20 cellular contexts compared by ENCODE assay signal in the genomic region with DNA sequence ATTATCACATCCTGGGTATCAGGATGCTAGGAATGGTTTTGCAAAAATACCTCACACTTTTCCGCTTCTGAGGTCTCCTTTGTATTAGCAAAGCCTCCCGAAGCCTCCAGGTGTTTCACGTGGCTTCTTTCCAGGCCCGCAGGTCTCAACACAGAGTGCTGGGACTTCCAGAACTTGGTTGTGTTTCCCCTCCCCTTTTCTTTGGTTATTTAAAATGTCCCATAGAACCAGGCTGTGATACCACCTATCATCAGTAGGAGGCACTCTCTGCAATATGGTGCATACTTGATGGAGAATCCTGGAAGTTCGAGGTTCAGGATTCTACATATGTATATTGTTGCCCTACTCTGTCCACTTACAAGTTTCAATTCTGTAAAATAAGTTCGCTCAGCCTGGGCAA. TPM values are rescaled to one million over a fixed set of nuclear protein-coding genes. Genes with fewer than 3 reads are reported as not detected.
DNase-seq lines count a peak whose midpoint lies in the region; ATAC-seq, FAIRE-seq and TF ChIP-seq lines count a peak whose summit lies in the region.
"Had no signal": no experiment of that assay in that cellular context is flagged by ENCODE, and none has a peak within 500 bp of the region (broad histone marks: within the 10 kb centered on the region; RNA-seq: fewer than 3 reads in every experiment).

No MANE protein-coding gene starts in this region.

- 9% methylated on average over 6 of the region's 6 CpGs for WGBS in K562 (ENCODE audit: insufficient coverage, low coverage, missing lambda C conversion rate)

- H4K20me1 ChIP-seq in HCT116 (ENCODE audit: insufficient read depth): no peaks in the 10 kb centered on the region
- no peaks in the 10 kb centered on the region; the same call in 1 of the 2 replicates for H4K20me1 ChIP-seq in K562 (replicated peaks; ENCODE audit: control insufficient read depth, insufficient read depth, low read length)

- H3K27ac ChIP-seq in HCT116 (ENCODE audit: low read depth, low read length) (no peak overlapping the region), K562 (ENCODE audit: extremely low read depth, low read depth, low read length) (no peak overlapping the region), kidney (ENCODE audit: low read depth in 2 of 2, low read length in 2 of 2) (no peak overlapping the region)

- no peak for DNase-seq in BE2C
- DNase-seq in HCT116 (ENCODE audit: low read depth, low spot score): no peak
- peak in 2 of 4 experiments; percentile 38 to 40 for DNase-seq in K562 (ENCODE audit: extremely low read depth in 1 of 4, low spot score in 3 of 4)
- DNase-seq in kidney: peak; percentile 32
- DNase-seq in 8988T: no peak
- DNase-seq: activated CD4-positive, alpha-beta T cell treated with anti-CD3 and anti-CD28 coated beads for 48 hours; activated T-cell treated with anti-CD3 and anti-CD28 coated beads, Interleukin-2, amount 50 U/mL, for 24 hours; AML-193; dermis blood vessel endothelial cell; foreskin melanocyte; NCI-H146; NCI-H446 treated with DMSO at 0.1 percent for 48 hours; stimulated activated CD4-positive, alpha-beta T cell treated with anti-CD3 and anti-CD28 coated beads, Interleukin-1b, Interleukin-23, amount 100 ng/mL, for 48 hours; stimulated activated CD8-positive, alpha-beta memory T cell treated with anti-CD3 and anti-CD28 coated beads, Interleukin-4, amount 100 ng/mL, for 48 hours had no signal

- H3K79me2 ChIP-seq in HCT116 (ENCODE audit: insufficient read depth, low read length) (no peaks in the 10 kb centered on the region), K562 (ENCODE audit: control insufficient read depth, insufficient read depth, low read length) (no peaks in the 10 kb centered on the region)

- TF ChIP-seq CTCF in BE2C (IDR thresholded peaks at IDR 0.05; ENCODE audit: low read depth, low read length): peak; percentile 25; the same call in 1 of the 2 replicates
- peak in 2 of 3 experiments; percentile 56 to 75; a peak in 4 of 6 replicates for TF ChIP-seq CTCF in HCT116 (IDR thresholded peaks at IDR 0.05 in 2 of 3, conservative IDR thresholded peaks at IDR 0.05 in 1 of 3; ENCODE audit: borderline replicate concordance in 1 of 3, insufficient read depth in 1 of 3, low read depth in 2 of 3, low read length in 2 of 3)
- TF ChIP-seq CTCF in K562 (IDR thresholded peaks at IDR 0.05 in 2 of 3, conservative IDR thresholded peaks at IDR 0.05 in 1 of 3; ENCODE audit: insufficient read depth in 2 of 3, low read depth in 1 of 3, low read length in 3 of 3): peak in 2 of 3 experiments; percentile 28 to 55; a peak in 4 of 6 replicates
- no peak for TF ChIP-seq CTCF in kidney (IDR thresholded peaks at IDR 0.05; ENCODE audit: borderline replicate concordance, extremely low read depth, insufficient read depth)

- no peak for FAIRE-seq in K562 (lab: Jason Lieb, UNC)
- FAIRE-seq in kidney (lab: Jason Lieb, UNC): no peak

- ATAC-seq in HCT116 (no peak), K562 (no peak), GM18868 (IDR thresholded peaks at IDR 0.05; ENCODE audit: unreplicated experiment) (no peak), HG03097 (IDR thresholded peaks at IDR 0.05; ENCODE audit: low FRiP score, unreplicated experiment) (no peak), GM21381 (IDR thresholded peaks at IDR 0.05; ENCODE audit: unreplicated experiment) (no peak)

- BruUV-seq in HCT116 (replicated peaks; lab: Mats Ljungman, UMichigan): no TSS peak
- no TSS peak for BruUV-seq in K562 (replicated peaks; lab: Mats Ljungman, UMichigan)

- in situ Hi-C loops in K562 (cut with MboI): no loop called here

- intact Hi-C loops in HCT116 (cut with micrococcal nuclease) (no loop called here), K562 (cut with micrococcal nuclease) (no loop called here), kidney (cut with DNase I) (no loop called here)

- TF ChIP-seq RAD21 in HCT116 (IDR thresholded peaks at IDR 0.05; ENCODE audit: low read depth) (no peak), K562 (CRISPR knock-in tag; conservative IDR thresholded peaks at IDR 0.05 in 1 of 2, IDR thresholded peaks at IDR 0.05 in 1 of 2) (no peak)

- H3K27me3 ChIP-seq in BE2C: peaks cover 16% of the 10 kb centered on the region
- H3K27me3 ChIP-seq in HCT116 (ENCODE audit: insufficient read depth, low read length): no peaks in the 10 kb centered on the region
- H3K27me3 ChIP-seq in K562 (ENCODE audit: control insufficient read depth in 2 of 2, insufficient read depth in 2 of 2, low read length in 2 of 2): peaks cover 23 to 28% of the 10 kb centered on the region in 2 experiments

- H2AFZ ChIP-seq in HCT116 (ENCODE audit: low read depth, low read length, poor library complexity, severe bottlenecking) (no peak overlapping the region), K562 (ENCODE audit: low read depth, low read length) (no peak overlapping the region)

- H3K4me3 ChIP-seq in BE2C (ENCODE audit: low read depth, low read length) (no peak overlapping the region), HCT116 (replicated peaks in 1 of 2; ENCODE audit: low read depth in 1 of 2, low read length in 2 of 2) (no peak overlapping the region), K562 (no peak overlapping the region), kidney (ENCODE audit: low read length in 2 of 2) (no peak overlapping the region)

- H3K9ac ChIP-seq in HCT116 (ENCODE audit: low read length): no peak overlapping the region
- H3K9ac ChIP-seq in K562 (ENCODE audit: insufficient read depth in 1 of 2, low read depth in 2 of 2, low read length in 2 of 2): no peak overlapping the region
- H3K9ac ChIP-seq in kidney (ENCODE audit: low read length in 2 of 2): no peak overlapping the region

- no peaks in the 10 kb centered on the region for H3K9me1 ChIP-seq in K562 (ENCODE audit: control insufficient read depth, insufficient read depth, low read length)

- CTCF ChIA-PET in HCT116 (lab: Charles Lee): no interaction called here
- CTCF ChIA-PET in K562 (lab: Yijun Ruan, JAX; ENCODE audit: low intra/inter-chr PET ratio): no interaction called here

- POLR2A ChIA-PET in HCT116 (lab: Charles Lee) (no interaction called here), K562 (lab: Yijun Ruan, JAX) (no interaction called here)

- H3K4me2 ChIP-seq in HCT116 (ENCODE audit: low read length): no peak overlapping the region
- H3K4me2 ChIP-seq in K562 (ENCODE audit: insufficient read depth, low read length): no peak overlapping the region

- no peak for TF ChIP-seq POLR2A in HCT116 (IDR thresholded peaks at IDR 0.05; ENCODE audit: borderline replicate concordance, extremely low read depth, insufficient read depth, insufficient read length)
- TF ChIP-seq POLR2A in K562 (conservative IDR thresholded peaks at IDR 0.05): no peak

- H3K9me3 ChIP-seq in BE2C (no peaks in the 10 kb centered on the region), HCT116 (ENCODE audit: control insufficient read depth in 1 of 2, insufficient read depth in 1 of 2, low read depth in 1 of 2, low read length in 2 of 2) (no peaks in the 10 kb centered on the region), K562 (replicated peaks; ENCODE audit: control insufficient read depth, insufficient read depth, low read depth, low read length) (no peaks in the 10 kb centered on the region), kidney (ENCODE audit: control insufficient read depth in 1 of 2, low read length in 2 of 2) (no peaks in the 10 kb centered on the region)

- no peaks in the 10 kb centered on the region for H3K36me3 ChIP-seq in BE2C
- no peaks in the 10 kb centered on the region for H3K36me3 ChIP-seq in HCT116 (ENCODE audit: control insufficient read depth in 1 of 2, insufficient read depth in 2 of 2, low read length in 2 of 2)
- no peaks in the 10 kb centered on the region for H3K36me3 ChIP-seq in K562 (ENCODE audit: control insufficient read depth, insufficient read depth, low read length)
- H3K36me3 ChIP-seq in kidney (ENCODE audit: control insufficient read depth in 1 of 2, insufficient read depth in 2 of 2, low read length in 2 of 2): no peaks in the 10 kb centered on the region

- TF ChIP-seq EP300 in K562 (IDR thresholded peaks at IDR 0.05; ENCODE audit: low read length): no peak

- H3K4me1 ChIP-seq in BE2C (no peaks in the 10 kb centered on the region), HCT116 (ENCODE audit: control insufficient read depth in 1 of 2, insufficient read depth in 2 of 2, low read length in 2 of 2) (no peaks in the 10 kb centered on the region; a peak in 1 of 4 replicates), K562 (replicated peaks in 1 of 2; ENCODE audit: control insufficient read depth in 2 of 2, insufficient read depth in 2 of 2, low read length in 2 of 2) (no peaks in the 10 kb centered on the region), kidney (ENCODE audit: control insufficient read depth in 1 of 2, insufficient read depth in 1 of 2, low read depth in 1 of 2, low read length in 2 of 2) (peaks cover 0 to 2% of the 10 kb centered on the region in 2 donors)

- no peaks in the 10 kb centered on the region for H3K9me2 ChIP-seq in HCT116 (ENCODE audit: insufficient read depth)

- RAD21 ChIA-PET in HCT116 (lab: Charles Lee; ENCODE audit: low non-redundant PET in 1 of 2, low total read pairs in 2 of 2, uncharacterized antibody in 2 of 2, unreplicated experiment in 2 of 2): no interaction called here

TF ChIP-seq in HCT116, 20 proteins besides CTCF, POLR2A, EP300 and RAD21 (continues in another document):
- peak; percentile 38; the same call in 1 of the 2 replicates for TF ChIP-seq CBX3 (IDR thresholded peaks at IDR 0.05; ENCODE audit: low read depth)

TF ChIP-seq in K562, 482 proteins besides CTCF, POLR2A, EP300 and RAD21 (continues in another document):
- no peak for TF ChIP-seq PPARD (CRISPR knock-in tag; IDR thresholded peaks at IDR 0.05)

RNA-seq across cellular contexts. Expression of a gene that starts 28.8 kb away (rescaled TPM):
- not detected for polyA plus RNA-seq in BE2C (2012; ENCODE audit: insufficient read depth, insufficient read length, low read depth)
- total RNA-seq in HCT116 (2021; ENCODE audit: unreplicated experiment) (20.3 TPM), K562 (2014; rRNA removed) (not detected in 2 replicates), K562 (2014; rRNA removed; fragmentation: Illumina TruSeq; extraction: Trizol) (not detected in 2 replicates), K562 (2015; rRNA removed; fragmentation: Illumina TruSeq; extraction: Trizol) (not detected in 2 replicates), K562 (2021) (0.11 and 0.75 TPM in 2 replicates), kidney (2.2 TPM)
- 28.2 and 40.5 TPM in 2 replicates for polyA plus RNA-seq in HCT116 (2012)
- not detected in 2 replicates for total RNA-seq in K562 (2011; cell fraction: chromatin; rRNA removed; ENCODE audit: low replicate concordance)
- not detected in 2 replicates for total RNA-seq in K562 (2011; cell fraction: nucleolus; rRNA removed)
- not detected in 2 replicates for total RNA-seq in K562 (2011; cell fraction: nucleoplasm; rRNA removed)
- polyA plus RNA-seq in K562 (2011; rRNA removed) (not detected in 2 replicates), K562 (2014; fragmentation: Illumina TruSeq; extraction: Trizol) (not detected in 2 replicates), K562 (2014; fragmentation: Nextera tagmentation; extraction: Ambion mirVana) (not detected), K562 (2014; rRNA removed) (not detected in 2 replicates), kidney (ENCODE audit: insufficient read depth, low read depth, low replicate concordance) (2.6 TPM)
- not detected in 2 replicates for polyA plus RNA-seq in K562 (2011; cell fraction: cytosol; rRNA removed)
- polyA plus RNA-seq in K562 (2011; cell fraction: nucleus; rRNA removed): not detected in 2 replicates
- not detected in 2 replicates for polyA plus RNA-seq in K562 (2012)
- polyA minus RNA-seq in K562 (2011; rRNA and poly(A)+ RNA removed): not detected in 2 replicates
- polyA minus RNA-seq in K562 (2011; cell fraction: cytosol; rRNA and poly(A)+ RNA removed): not detected in 2 replicates
- not detected in 2 replicates for polyA minus RNA-seq in K562 (2011; cell fraction: nucleus; rRNA and poly(A)+ RNA removed)
- total RNA-seq: dermis blood vessel endothelial cell; mononuclear cell; RPMI7951; T-helper 2 cell treated with Interferon-gamma antibody and Interleukin-4, amounts not matched to agents 100 ng/mL and 5 ng/mL, for 36 hours had no signal
